ENCODE assay signal across 21 cellular contexts in genomic region chr17:76519667-76520066, GRCh38. TPM values are rescaled to one million over a fixed set of nuclear protein-coding genes. Genes with fewer than 3 reads are reported as not detected.
"Had no signal": no experiment of that assay in that cellular context is flagged by ENCODE, and none has a peak within 500 bp of the region (broad histone marks: within the 10 kb centered on the region; RNA-seq: fewer than 3 reads in every experiment).

No MANE protein-coding gene starts in this region.

- H3K4me1 ChIP-seq: foreskin keratinocyte had no signal

- H3K9me3 Mint-ChIP-seq: activated CD8-positive, alpha-beta T cell treated with anti-CD3 and anti-CD28 coated beads for 36 hours; activated naive CD8-positive, alpha-beta T cell treated with anti-CD3 and anti-CD28 coated beads, Interleukin-2, amount 10 ng/mL, durations not matched to agents 7 days and 5 days; activated T-cell treated with anti-CD3 and anti-CD28 coated beads, Interleukin-2, amount 50 U/mL, for 4 hours; dendritic cell treated with granulocyte-macrophage colony-stimulating factor and Interleukin-4, amounts not matched to agents 40 ng/mL and 50 ng/mL, for 4 days; stimulated activated naive CD8-positive, alpha-beta T cell treated with anti-CD3 and anti-CD28 coated beads, Interleukin-15, amount 100 ng/mL, for 72 hours; type B pancreatic cell had no signal

- H3K27ac ChIP-seq: foreskin keratinocyte had no signal

- DNase-seq: activated CD8-positive, alpha-beta T cell treated with anti-CD3 and anti-CD28 coated beads for 36 hours; activated gamma-delta T cell; activated naive CD8-positive, alpha-beta T cell treated with anti-CD3 and anti-CD28 coated beads, Interleukin-2, amount 10 ng/mL, durations not matched to agents 7 days and 5 days; activated T-cell treated with anti-CD3 and anti-CD28 coated beads, Interleukin-2, amount 50 U/mL, for 4 hours; effector memory CD4-positive, alpha-beta T cell; foreskin keratinocyte; head of caudate nucleus; left cardiac atrium; midbrain; nucleus accumbens; stimulated activated CD4-positive, alpha-beta T cell treated with anti-CD3 and anti-CD28 coated beads, Interleukin-15, amount 100 ng/mL, for 24 hours; stimulated activated CD4-positive, alpha-beta T cell treated with anti-CD3 and anti-CD28 coated beads, Interleukin-4, amount 100 ng/mL, for 24 hours; stimulated activated naive CD8-positive, alpha-beta T cell treated with anti-CD3 and anti-CD28 coated beads, Interleukin-15, amount 100 ng/mL, for 72 hours; T1000 had no signal

- H3K4me3 Mint-ChIP-seq: activated CD8-positive, alpha-beta T cell treated with anti-CD3 and anti-CD28 coated beads for 36 hours; activated naive CD8-positive, alpha-beta T cell treated with anti-CD3 and anti-CD28 coated beads, Interleukin-2, amount 10 ng/mL, durations not matched to agents 7 days and 5 days; activated T-cell treated with anti-CD3 and anti-CD28 coated beads, Interleukin-2, amount 50 U/mL, for 4 hours; dendritic cell treated with granulocyte-macrophage colony-stimulating factor and Interleukin-4, amounts not matched to agents 40 ng/mL and 50 ng/mL, for 4 days; stimulated activated naive CD8-positive, alpha-beta T cell treated with anti-CD3 and anti-CD28 coated beads, Interleukin-15, amount 100 ng/mL, for 72 hours; type B pancreatic cell had no signal

- H3K27me3 Mint-ChIP-seq: activated CD8-positive, alpha-beta T cell treated with anti-CD3 and anti-CD28 coated beads for 36 hours; stimulated activated naive CD8-positive, alpha-beta T cell treated with anti-CD3 and anti-CD28 coated beads, Interleukin-15, amount 100 ng/mL, for 72 hours had no signal

- H3K27ac Mint-ChIP-seq: activated CD8-positive, alpha-beta T cell treated with anti-CD3 and anti-CD28 coated beads for 36 hours; type B pancreatic cell had no signal

- ATAC-seq: activated CD8-positive, alpha-beta T cell treated with anti-CD3 and anti-CD28 coated beads for 36 hours; activated T-cell treated with anti-CD3 and anti-CD28 coated beads, Interleukin-2, amount 50 U/mL, for 4 hours; foreskin keratinocyte; left cardiac atrium; stimulated activated naive CD8-positive, alpha-beta T cell treated with anti-CD3 and anti-CD28 coated beads, Interleukin-15, amount 100 ng/mL, for 72 hours had no signal

- H3K36me3 Mint-ChIP-seq: activated naive CD8-positive, alpha-beta T cell treated with anti-CD3 and anti-CD28 coated beads, Interleukin-2, amount 10 ng/mL, durations not matched to agents 7 days and 5 days; type B pancreatic cell had no signal

- H3K4me3 ChIP-seq: lung had no signal

RNA-seq across cellular contexts. Expression of gene CYGB, which starts 17.8 kb away (rescaled TPM):
- total RNA-seq: activated T-cell treated with anti-CD3 and anti-CD28 coated beads, Interleukin-2, amount 50 U/mL, for 4 hours had no signal

RNA-seq across cellular contexts. Expression of gene PRCD, which starts 20.2 kb away (rescaled TPM):
- total RNA-seq: activated CD8-positive, alpha-beta T cell treated with anti-CD3 and anti-CD28 coated beads for 36 hours; activated T-cell treated with anti-CD3 and anti-CD28 coated beads, Interleukin-2, amount 50 U/mL, for 4 hours; myocyte had no signal

RNA-seq across cellular contexts. Expression of gene AANAT, which starts 52.3 kb away (rescaled TPM):
- total RNA-seq: activated naive CD8-positive, alpha-beta T cell treated with anti-CD3 and anti-CD28 coated beads, Interleukin-2, amount 10 ng/mL, durations not matched to agents 7 days and 5 days; activated T-cell treated with anti-CD3 and anti-CD28 coated beads, Interleukin-2, amount 50 U/mL, for 4 hours; foreskin keratinocyte; left cardiac atrium; myocyte; posterior vena cava; skeletal muscle tissue; temporal lobe had no signal
